1 cellular context compared by ENCODE assay signal in the genomic region with DNA sequence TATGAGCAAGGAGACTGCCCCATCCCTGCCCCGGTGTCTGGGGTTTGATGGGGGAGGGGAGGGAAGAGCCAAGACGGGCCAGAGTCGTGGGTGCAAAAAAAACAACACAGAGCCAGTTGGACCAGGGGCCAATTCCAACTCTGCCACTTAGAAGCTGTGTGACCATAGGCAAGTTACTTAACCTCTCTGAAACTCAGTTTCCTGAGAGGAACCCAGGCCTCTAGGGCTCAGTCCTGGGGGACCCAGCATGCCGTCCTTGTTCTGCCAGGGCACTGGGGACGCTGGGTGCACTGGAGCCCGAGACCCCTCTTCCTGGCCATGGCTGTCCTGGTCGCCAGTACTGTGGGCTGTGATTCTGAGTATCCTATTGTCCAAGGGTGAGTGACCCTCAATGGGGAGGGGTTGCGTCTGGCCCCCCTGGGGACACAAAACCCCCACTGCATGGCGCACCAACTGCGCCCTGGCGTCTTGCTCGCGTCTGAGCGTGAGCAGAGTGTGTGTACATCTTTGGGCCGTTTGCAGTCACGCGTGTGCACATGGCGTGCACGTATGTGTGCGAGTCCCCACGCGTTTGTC.
TF ChIP-seq lines count a peak whose summit lies in the region.

No MANE protein-coding gene starts in this region.

TF ChIP-seq in endothelial cell of umbilical vein, 7 proteins besides CTCF, POLR2A, EP300 and RAD21:
- no peak for TF ChIP-seq GATA2 (IDR thresholded peaks at IDR 0.05; ENCODE audit: insufficient read depth, insufficient read length, low read depth, low read length)
- TF ChIP-seq EZH2 (IDR thresholded peaks at IDR 0.05; ENCODE audit: borderline replicate concordance, low read depth, low read length, severe bottlenecking) = peak; percentile 36
- no peak for TF ChIP-seq JUN (IDR thresholded peaks at IDR 0.05; ENCODE audit: borderline replicate concordance, insufficient read depth, insufficient read length, low read depth)
- TF ChIP-seq, protein P1, sequence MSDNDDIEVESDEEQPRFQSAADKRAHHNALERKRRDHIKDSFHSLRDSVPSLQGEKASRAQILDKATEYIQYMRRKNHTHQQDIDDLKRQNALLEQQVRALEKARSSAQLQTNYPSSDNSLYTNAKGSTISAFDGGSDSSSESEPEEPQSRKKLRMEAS (IDR thresholded peaks at IDR 0.05; ENCODE audit: insufficient read depth, insufficient read length) = no peak
- TF ChIP-seq FOS (IDR thresholded peaks at IDR 0.05; ENCODE audit: borderline replicate concordance, insufficient read depth, low read length) = no peak
- TF ChIP-seq POLR2AphosphoS5 (IDR thresholded peaks at IDR 0.05; ENCODE audit: insufficient read depth, low read depth, low read length) = no peak
- TF ChIP-seq MYC (IDR thresholded peaks at IDR 0.05; ENCODE audit: low read depth, low read length) = no peak
